1 cellular context compared by ENCODE assay signal in the genomic region with DNA sequence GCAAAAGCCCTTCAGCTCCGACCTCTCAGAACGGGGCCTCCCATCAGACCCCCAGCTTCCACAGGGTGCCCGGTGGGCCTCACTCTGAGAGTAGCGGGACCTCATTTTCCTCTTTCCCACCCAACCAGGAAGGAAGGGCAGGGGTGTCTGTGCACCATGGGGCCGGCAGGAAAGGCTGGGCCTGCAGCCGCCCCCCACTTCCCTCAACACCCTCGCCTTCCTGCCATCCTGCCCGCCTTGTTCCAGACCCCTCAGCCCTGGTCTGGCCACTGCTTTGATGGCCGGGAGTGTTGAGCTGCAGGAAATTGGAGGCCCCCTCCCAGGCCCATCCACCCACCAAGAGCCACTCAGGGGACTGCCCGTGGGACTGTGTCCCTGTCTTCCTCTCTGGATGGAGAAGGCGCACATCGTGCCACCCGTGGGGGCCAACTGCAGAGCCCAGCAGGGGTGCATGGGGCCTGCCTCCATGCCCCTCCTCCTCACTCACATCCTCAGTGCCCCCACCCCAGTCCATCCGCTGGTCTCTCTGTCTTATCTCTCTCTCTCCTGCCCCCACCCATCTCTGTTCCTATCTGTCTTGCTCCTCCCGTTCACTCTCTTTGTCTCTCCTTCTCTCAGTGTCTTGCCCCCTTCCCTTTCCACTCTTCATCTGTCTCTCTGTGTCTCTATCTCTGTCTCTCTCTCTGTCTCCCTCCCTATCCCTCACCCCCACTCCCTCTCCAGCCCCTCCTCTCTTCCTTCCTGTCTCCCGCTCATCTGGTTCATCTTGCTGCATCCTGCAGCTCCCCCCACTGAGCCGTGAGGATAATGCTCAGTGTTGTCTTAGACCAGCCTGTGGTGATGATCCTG.
TF ChIP-seq lines count a peak whose summit lies in the region.

No MANE protein-coding gene starts in this region.

TF ChIP-seq in HCT116, 20 proteins besides CTCF, POLR2A, EP300 and RAD21 (continued from another document):
- TF ChIP-seq, protein P1, sequence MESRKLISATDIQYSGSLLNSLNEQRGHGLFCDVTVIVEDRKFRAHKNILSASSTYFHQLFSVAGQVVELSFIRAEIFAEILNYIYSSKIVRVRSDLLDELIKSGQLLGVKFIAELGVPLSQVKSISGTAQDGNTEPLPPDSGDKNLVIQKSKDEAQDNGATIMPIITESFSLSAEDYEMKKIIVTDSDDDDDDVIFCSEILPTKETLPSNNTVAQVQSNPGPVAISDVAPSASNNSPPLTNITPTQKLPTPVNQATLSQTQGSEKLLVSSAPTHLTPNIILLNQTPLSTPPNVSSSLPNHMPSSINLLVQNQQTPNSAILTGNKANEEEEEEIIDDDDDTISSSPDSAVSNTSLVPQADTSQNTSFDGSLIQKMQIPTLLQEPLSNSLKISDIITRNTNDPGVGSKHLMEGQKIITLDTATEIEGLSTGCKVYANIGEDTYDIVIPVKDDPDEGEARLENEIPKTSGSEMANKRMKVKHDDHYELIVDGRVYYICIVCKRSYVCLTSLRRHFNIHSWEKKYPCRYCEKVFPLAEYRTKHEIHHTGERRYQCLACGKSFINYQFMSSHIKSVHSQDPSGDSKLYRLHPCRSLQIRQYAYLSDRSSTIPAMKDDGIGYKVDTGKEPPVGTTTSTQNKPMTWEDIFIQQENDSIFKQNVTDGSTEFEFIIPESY (IDR thresholded peaks at IDR 0.05; ENCODE audit: extremely low read depth, insufficient replicate concordance, low read length): no peak
- TF ChIP-seq SP1 (IDR thresholded peaks at IDR 0.05; ENCODE audit: low read depth): no peak
- TF ChIP-seq POLR2AphosphoS5 (IDR thresholded peaks at IDR 0.05; ENCODE audit: low read depth, low read length): no peak
- TF ChIP-seq CBX3 (IDR thresholded peaks at IDR 0.05; ENCODE audit: low read depth): no peak
